Comparison of ENCODE assay signal across 10 cellular contexts in genomic region chr15:55576911-55577310, GRCh38. TPM values are rescaled to one million over a fixed set of nuclear protein-coding genes. Genes with fewer than 3 reads are reported as not detected.
"Had no signal": no experiment of that assay in that cellular context is flagged by ENCODE, and none has a peak within 500 bp of the region (broad histone marks: within the 10 kb centered on the region; RNA-seq: fewer than 3 reads in every experiment).

No MANE protein-coding gene starts in this region.

- H3K9ac ChIP-seq: GM23248 had no signal

- H3K27ac Mint-ChIP-seq: HFFc6, IgD-negative memory B cell had no signal

- H3K4me3 Mint-ChIP-seq: HFFc6, IgD-negative memory B cell had no signal

- DNase-seq: GM23248, GOT3, H7, HFFc6, KBM-7 had no signal

- H3K36me3 ChIP-seq: HAP-1 had no signal

- H3K36me3 Mint-ChIP-seq: IgD-negative memory B cell had no signal

- H3K4me1 Mint-ChIP-seq: IgD-negative memory B cell had no signal

- H3K4me1 ChIP-seq: HAP-1 had no signal

- H3K9me3 Mint-ChIP-seq: HFFc6 had no signal

- H2AFZ ChIP-seq: GM23248 had no signal

- H3K4me3 ChIP-seq: GM23248, HAP-1 had no signal

- H3K9me3 ChIP-seq: HAP-1 had no signal

- H3K27ac ChIP-seq: GM23248, HL-60 had no signal

- ATAC-seq: HCT116, HepG2 had no signal

RNA-seq across cellular contexts. Expression of gene PYGO1, which starts 11.2 kb away (rescaled TPM):
- polyA plus RNA-seq: IgD-negative memory B cell had no signal
